10 cellular contexts compared by ENCODE assay signal in the genomic region with DNA sequence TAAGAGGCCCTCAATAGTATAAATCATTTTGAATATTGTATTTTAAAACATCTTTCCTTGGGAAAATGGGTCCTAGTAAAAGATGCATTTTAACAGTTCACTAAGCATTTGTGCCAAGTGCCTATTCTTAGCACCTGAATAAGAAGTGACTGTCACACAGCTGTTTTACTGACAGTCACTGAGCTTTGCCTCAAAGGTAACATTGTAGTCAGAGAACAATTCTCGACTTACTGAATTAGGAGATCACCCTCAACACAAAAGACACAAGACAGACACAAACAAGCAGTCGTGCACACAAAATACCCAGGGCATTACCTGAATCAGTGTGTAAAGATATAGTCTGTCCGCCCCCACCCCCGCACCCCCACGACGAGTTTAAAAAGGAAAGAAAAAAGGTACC. TPM values are rescaled to one million over a fixed set of nuclear protein-coding genes. Genes with fewer than 3 reads are reported as not detected.
DNase-seq lines count a peak whose midpoint lies in the region; ATAC-seq and TF ChIP-seq lines count a peak whose summit lies in the region.
"Had no signal": no experiment of that assay in that cellular context is flagged by ENCODE, and none has a peak within 500 bp of the region (broad histone marks: within the 10 kb centered on the region; RNA-seq: fewer than 3 reads in every experiment).

No MANE protein-coding gene starts in this region.

- CTCF ChIA-PET in IMR-90 (lab: Yijun Ruan, JAX) (interaction anchor here (0.9 to 1.2 kb wide), 2 partner anchors 10 to 96 kb away, joined by 3 to 4 read pairs; no protein-coding TSS in a partner anchor), WTC11 (lab: Charles Lee) (interaction anchor here (0.7 to 1.3 kb wide), 5 partner anchors 24 to 938 kb away, joined by 3 to 6 read pairs (median 3); no protein-coding TSS in a partner anchor), T-cell (lab: Charles Lee) (no interaction called here)

- H3K27ac Mint-ChIP-seq in WTC11 (peak overlapping the region; percentile 33; the same call in 1 of the 2 replicates), T-cell (no peak overlapping the region)

- peak overlapping the region; percentile 80 for H3K4me2 ChIP-seq in IMR-90 (ENCODE audit: low read depth, low read length)

- no peak overlapping the region for H2BK120ac ChIP-seq in IMR-90 (ENCODE audit: low read depth, low read length)

- no peak overlapping the region for H3K18ac ChIP-seq in IMR-90 (ENCODE audit: low read depth, low read length)

- H3K56ac ChIP-seq in IMR-90 (ENCODE audit: extremely low read depth, insufficient read depth, low read length) = no peak overlapping the region

- peaks cover 3% of the 10 kb centered on the region; the same call in 1 of the 2 replicates for H3K9me1 ChIP-seq in IMR-90 (ENCODE audit: insufficient read depth, low read length)

- H3K27me3 ChIP-seq in IMR-90 (ENCODE audit: control insufficient read depth, insufficient read depth, low read length) (no peaks in the 10 kb centered on the region), iPS-20b (ENCODE audit: insufficient read depth, low read length) (no peaks in the 10 kb centered on the region; the same call in 1 of the 2 replicates)

- no peak overlapping the region for H2BK20ac ChIP-seq in IMR-90 (ENCODE audit: low read depth, low read length)

- H3K4me1 Mint-ChIP-seq in WTC11 = peaks cover 8% of the 10 kb centered on the region
- H3K4me1 Mint-ChIP-seq in T-cell = peaks cover 0 to 4% (median 2%) of the 10 kb centered on the region in 3 donors

- in situ Hi-C loops in IMR-90 (cut with MboI; ENCODE audit: low sequenced_read_pairs) = no loop called here

- WGBS in IMR-90 (ENCODE audit: extremely low coverage in 2 of 2, insufficient read length in 1 of 2), 2 experiments = no CpG with 5 or more reads among the region's 6 CpGs

- no peaks in the 10 kb centered on the region for H3K9me3 Mint-ChIP-seq in WTC11
- H3K9me3 Mint-ChIP-seq in T-cell = no peaks in the 10 kb centered on the region

- no peak overlapping the region for H4K8ac ChIP-seq in IMR-90 (ENCODE audit: low read depth in 2 of 2, low read length in 2 of 2)

- H2BK5ac ChIP-seq in IMR-90 (ENCODE audit: low read depth, low read length, poor library complexity, severe bottlenecking) = no peak overlapping the region

- H3K9me3 ChIP-seq in IMR-90 (ENCODE audit: control insufficient read depth, insufficient read depth, low read length) (no peaks in the 10 kb centered on the region), iPS-20b (ENCODE audit: insufficient read depth, low read depth, low read length) (no peaks in the 10 kb centered on the region)

- TF ChIP-seq CTCF in IMR-90 (conservative IDR thresholded peaks at IDR 0.05; ENCODE audit: low read depth, low read length) = no peak
- TF ChIP-seq CTCF in WTC11 (IDR thresholded peaks at IDR 0.05) = no peak

- DNase-seq in IMR-90 = no peak
- DNase-seq in WTC11 (ENCODE audit: low spot score) = no peak
- DNase-seq in skeletal muscle cell (ENCODE audit: low read depth) = no peak
- DNase-seq in DMS79 (lab: John Stamatoyannopoulos, UW) = no peak
- no peak for DNase-seq in T-cell
- DNase-seq: activated CD4-positive, alpha-beta T cell treated with anti-CD3 and anti-CD28 coated beads, Interleukin-2, amount 50 U/mL, for 48 hours; GF-D8 had no signal

- H3K27me3 Mint-ChIP-seq in WTC11 (ENCODE audit: low read depth) = peaks cover 3% of the 10 kb centered on the region; the same call in 1 of the 2 replicates
- H3K27me3 Mint-ChIP-seq in T-cell = peaks cover 4 to 16% of the 10 kb centered on the region in 2 donors

- no peak overlapping the region for H3K23ac ChIP-seq in IMR-90 (ENCODE audit: low read depth, low read length)

- TF ChIP-seq POLR2A in IMR-90 (IDR thresholded peaks at IDR 0.05; ENCODE audit: low read depth, low read length) = no peak

- no peak overlapping the region for H4K5ac ChIP-seq in IMR-90 (ENCODE audit: low read depth, low read length)

- dilution Hi-C loops in IMR-90 (cut with HindIII; ENCODE audit: low sequenced_read_pairs, unreplicated experiment) = no loop called here

- H3K4me1 ChIP-seq in IMR-90 (ENCODE audit: control insufficient read depth, insufficient read depth, low read length) = peaks cover 2% of the 10 kb centered on the region; the same call in 1 of the 2 replicates
- H3K4me1 ChIP-seq in iPS-20b (ENCODE audit: insufficient read depth, low read length) = no peaks in the 10 kb centered on the region

- H3K27ac ChIP-seq in IMR-90 (ENCODE audit: insufficient read depth, low read length) (no peak overlapping the region), iPS-20b (ENCODE audit: low read length) (no peak overlapping the region)

- ATAC-seq in IMR-90 (ENCODE audit: low read depth) (no peak), WTC11 (peak; percentile 5; the same call in 1 of the 2 replicates), T-cell (replicated peaks in 1 of 4) (no peak), GM18519 (IDR thresholded peaks at IDR 0.05; ENCODE audit: low FRiP score, unreplicated experiment) (no peak), GM21528 (IDR thresholded peaks at IDR 0.05; ENCODE audit: low FRiP score, unreplicated experiment) (no peak)

- no peak overlapping the region for H2AK5ac ChIP-seq in IMR-90 (ENCODE audit: low read depth, low read length)

- H3K9ac ChIP-seq in IMR-90 (ENCODE audit: low read depth, low read length) (peak overlapping the region; percentile 14; the same call in 1 of the 2 replicates), iPS-20b (ENCODE audit: low read depth, low read length) (peak overlapping the region; percentile 72; the same call in 1 of the 2 replicates)

- H3K4me3 ChIP-seq in IMR-90 (ENCODE audit: insufficient read depth, low read depth, low read length) (peak overlapping the region; percentile 37), iPS-20b (ENCODE audit: low read length) (peak overlapping the region; percentile 85), skeletal muscle cell (ENCODE audit: low read depth, low read length) (peak overlapping the region; percentile 52)

- H3K4me3 Mint-ChIP-seq in WTC11 (peak overlapping the region; percentile 86), T-cell (no peak overlapping the region)

- H3K4ac ChIP-seq in IMR-90 (ENCODE audit: low read depth, low read length) = no peak overlapping the region

- no peaks in the 10 kb centered on the region for H3K79me1 ChIP-seq in IMR-90 (ENCODE audit: low read depth in 1 of 2, low read length in 2 of 2)

- H3K36me3 ChIP-seq in IMR-90 (ENCODE audit: control insufficient read depth, insufficient read depth, low read length) (no peaks in the 10 kb centered on the region), iPS-20b (ENCODE audit: insufficient read depth, low read depth, low read length) (no peaks in the 10 kb centered on the region)

- no peak overlapping the region for H2AK9ac ChIP-seq in IMR-90 (replicated peaks; ENCODE audit: low read depth, low read length, poor library complexity)

- H3K36me3 Mint-ChIP-seq in WTC11 = no peaks in the 10 kb centered on the region
- no peaks in the 10 kb centered on the region for H3K36me3 Mint-ChIP-seq in T-cell

- no peaks in the 10 kb centered on the region for H4K20me1 ChIP-seq in IMR-90 (ENCODE audit: insufficient read depth, low read length)

- intact Hi-C loops in IMR-90 (cut with micrococcal nuclease) = loop anchor here (5.0 kb wide), 3 partner anchors 121 to 501 kb away; no protein-coding TSS in a partner anchor

- TF ChIP-seq RAD21 in IMR-90 (IDR thresholded peaks at IDR 0.05; ENCODE audit: low read length) = no peak

- peak overlapping the region; percentile 82 for H2AFZ ChIP-seq in IMR-90 (replicated peaks; ENCODE audit: low read length, poor library complexity)

- POLR2A ChIA-PET in IMR-90 (lab: Charles Lee; ENCODE audit: unreplicated experiment) (no interaction called here), WTC11 (lab: Charles Lee) (interaction anchor here (1.2 kb wide), 1 partner anchor 15 kb away, joined by 5 read pairs; no protein-coding TSS in a partner anchor), T-cell (lab: Charles Lee) (interaction anchor here in 1 of 2 donors (0.5 to 1.2 kb wide), 2 partner anchors 16 to 492 kb away, joined by 3 read pairs; no protein-coding TSS in a partner anchor)

- BruUV-seq in IMR-90 (replicated peaks; lab: Mats Ljungman, UMichigan) = no TSS peak

- no peak overlapping the region for H3K14ac ChIP-seq in IMR-90 (replicated peaks; ENCODE audit: low read depth, low read length)

- no peak overlapping the region for H4K91ac ChIP-seq in IMR-90 (ENCODE audit: insufficient read depth, low read depth, low read length)

- no peak overlapping the region for H2BK15ac ChIP-seq in IMR-90 (ENCODE audit: low read depth, low read length)

TF ChIP-seq in IMR-90, 13 proteins besides CTCF, POLR2A, EP300 and RAD21 (continues in another document):
- no peak for TF ChIP-seq BHLHE40 (IDR thresholded peaks at IDR 0.05; ENCODE audit: low read depth, low read length)
- TF ChIP-seq, protein P1, sequence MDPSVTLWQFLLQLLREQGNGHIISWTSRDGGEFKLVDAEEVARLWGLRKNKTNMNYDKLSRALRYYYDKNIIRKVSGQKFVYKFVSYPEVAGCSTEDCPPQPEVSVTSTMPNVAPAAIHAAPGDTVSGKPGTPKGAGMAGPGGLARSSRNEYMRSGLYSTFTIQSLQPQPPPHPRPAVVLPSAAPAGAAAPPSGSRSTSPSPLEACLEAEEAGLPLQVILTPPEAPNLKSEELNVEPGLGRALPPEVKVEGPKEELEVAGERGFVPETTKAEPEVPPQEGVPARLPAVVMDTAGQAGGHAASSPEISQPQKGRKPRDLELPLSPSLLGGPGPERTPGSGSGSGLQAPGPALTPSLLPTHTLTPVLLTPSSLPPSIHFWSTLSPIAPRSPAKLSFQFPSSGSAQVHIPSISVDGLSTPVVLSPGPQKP (IDR thresholded peaks at IDR 0.05; ENCODE audit: borderline replicate concordance, low read depth, low read length) = no peak
- no peak for TF ChIP-seq CEBPB (IDR thresholded peaks at IDR 0.05; ENCODE audit: low read depth, low read length)

TF ChIP-seq in WTC11, 78 proteins besides CTCF, POLR2A, EP300 and RAD21 (continues in another document):
- no peak for TF ChIP-seq FOXJ3 (CRISPR knock-in tag; IDR thresholded peaks at IDR 0.05; ENCODE audit: borderline replicate concordance)

RNA-seq across cellular contexts. Expression of gene ESRRG, which starts 0.4 kb away (rescaled TPM):
- total RNA-seq in IMR-90 (2012; rRNA removed) (0.54 and 0.56 TPM in 2 replicates), WTC11 (2021) (1.8 to 2.3 TPM (median 2.2 TPM) in 3 replicates), T-cell (under 1 TPM in 1 of 5 donors, not detected in 4; 0.13 TPM)
- 0.16 and 0.17 TPM in 2 replicates for polyA plus RNA-seq in IMR-90 (2012; rRNA removed)
- polyA plus RNA-seq in IMR-90 (2012; cell fraction: cytosol; rRNA removed) = 0.07 and 0.23 TPM in 2 replicates
- 0.05 and 0.49 TPM in 2 replicates for polyA plus RNA-seq in IMR-90 (2012; cell fraction: nucleus; rRNA removed; ENCODE audit: low replicate concordance)

Comparison
In these comparisons a context has a peak if more than half of its experiments do, and no peak if none do; other contexts are left out.
1. CTCF ChIA-PET loops: an anchor here in IMR-90 (0.9 to 1.2 kb wide) and WTC11 (0.7 to 1.3 kb wide); none called in T-cell.